1 cellular context compared by ENCODE assay signal in the genomic region with DNA sequence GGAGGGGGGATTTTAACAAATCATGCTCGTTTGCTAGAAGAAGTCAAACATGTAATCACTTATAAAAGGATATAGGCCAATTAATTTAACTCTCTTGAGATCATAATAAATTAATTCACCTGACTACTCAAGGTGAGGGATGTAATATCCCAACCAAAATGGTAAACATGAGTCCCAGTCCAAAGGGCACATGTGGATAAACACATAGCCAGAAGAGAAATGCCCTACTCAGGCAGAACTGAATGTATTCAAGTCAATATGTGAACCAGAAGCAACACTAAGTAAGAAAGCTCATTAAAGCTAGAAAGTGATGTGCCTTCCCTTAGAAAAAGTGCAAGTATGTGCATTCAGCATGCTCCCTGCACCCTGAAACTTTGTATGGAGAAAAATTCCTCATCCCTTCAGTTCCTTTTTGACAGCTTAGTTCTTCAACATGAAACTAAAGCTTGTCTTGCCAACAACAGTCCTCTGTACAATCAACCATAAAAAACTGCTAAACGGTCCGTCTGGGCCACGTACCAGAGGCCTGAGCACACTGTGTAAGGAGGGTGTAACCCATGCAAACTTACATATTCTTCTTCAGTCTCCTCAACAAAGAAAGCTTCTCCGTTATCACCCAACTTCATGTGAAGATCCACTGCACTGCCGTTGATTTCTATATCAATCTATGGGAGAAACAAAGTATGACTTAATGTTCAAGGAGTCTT.
TF ChIP-seq lines count a peak whose summit lies in the region.

No MANE protein-coding gene starts in this region.

TF ChIP-seq in liver, 16 proteins besides CTCF, POLR2A, EP300 and RAD21 (continued from another document):
- TF ChIP-seq, protein P1, sequence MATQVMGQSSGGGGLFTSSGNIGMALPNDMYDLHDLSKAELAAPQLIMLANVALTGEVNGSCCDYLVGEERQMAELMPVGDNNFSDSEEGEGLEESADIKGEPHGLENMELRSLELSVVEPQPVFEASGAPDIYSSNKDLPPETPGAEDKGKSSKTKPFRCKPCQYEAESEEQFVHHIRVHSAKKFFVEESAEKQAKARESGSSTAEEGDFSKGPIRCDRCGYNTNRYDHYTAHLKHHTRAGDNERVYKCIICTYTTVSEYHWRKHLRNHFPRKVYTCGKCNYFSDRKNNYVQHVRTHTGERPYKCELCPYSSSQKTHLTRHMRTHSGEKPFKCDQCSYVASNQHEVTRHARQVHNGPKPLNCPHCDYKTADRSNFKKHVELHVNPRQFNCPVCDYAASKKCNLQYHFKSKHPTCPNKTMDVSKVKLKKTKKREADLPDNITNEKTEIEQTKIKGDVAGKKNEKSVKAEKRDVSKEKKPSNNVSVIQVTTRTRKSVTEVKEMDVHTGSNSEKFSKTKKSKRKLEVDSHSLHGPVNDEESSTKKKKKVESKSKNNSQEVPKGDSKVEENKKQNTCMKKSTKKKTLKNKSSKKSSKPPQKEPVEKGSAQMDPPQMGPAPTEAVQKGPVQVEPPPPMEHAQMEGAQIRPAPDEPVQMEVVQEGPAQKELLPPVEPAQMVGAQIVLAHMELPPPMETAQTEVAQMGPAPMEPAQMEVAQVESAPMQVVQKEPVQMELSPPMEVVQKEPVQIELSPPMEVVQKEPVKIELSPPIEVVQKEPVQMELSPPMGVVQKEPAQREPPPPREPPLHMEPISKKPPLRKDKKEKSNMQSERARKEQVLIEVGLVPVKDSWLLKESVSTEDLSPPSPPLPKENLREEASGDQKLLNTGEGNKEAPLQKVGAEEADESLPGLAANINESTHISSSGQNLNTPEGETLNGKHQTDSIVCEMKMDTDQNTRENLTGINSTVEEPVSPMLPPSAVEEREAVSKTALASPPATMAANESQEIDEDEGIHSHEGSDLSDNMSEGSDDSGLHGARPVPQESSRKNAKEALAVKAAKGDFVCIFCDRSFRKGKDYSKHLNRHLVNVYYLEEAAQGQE (IDR thresholded peaks at IDR 0.05), result no peak
- peak; percentile 67 for TF ChIP-seq YY1 (IDR thresholded peaks at IDR 0.05)
